ENCODE assay signal across 8 cellular contexts in the genomic region with DNA sequence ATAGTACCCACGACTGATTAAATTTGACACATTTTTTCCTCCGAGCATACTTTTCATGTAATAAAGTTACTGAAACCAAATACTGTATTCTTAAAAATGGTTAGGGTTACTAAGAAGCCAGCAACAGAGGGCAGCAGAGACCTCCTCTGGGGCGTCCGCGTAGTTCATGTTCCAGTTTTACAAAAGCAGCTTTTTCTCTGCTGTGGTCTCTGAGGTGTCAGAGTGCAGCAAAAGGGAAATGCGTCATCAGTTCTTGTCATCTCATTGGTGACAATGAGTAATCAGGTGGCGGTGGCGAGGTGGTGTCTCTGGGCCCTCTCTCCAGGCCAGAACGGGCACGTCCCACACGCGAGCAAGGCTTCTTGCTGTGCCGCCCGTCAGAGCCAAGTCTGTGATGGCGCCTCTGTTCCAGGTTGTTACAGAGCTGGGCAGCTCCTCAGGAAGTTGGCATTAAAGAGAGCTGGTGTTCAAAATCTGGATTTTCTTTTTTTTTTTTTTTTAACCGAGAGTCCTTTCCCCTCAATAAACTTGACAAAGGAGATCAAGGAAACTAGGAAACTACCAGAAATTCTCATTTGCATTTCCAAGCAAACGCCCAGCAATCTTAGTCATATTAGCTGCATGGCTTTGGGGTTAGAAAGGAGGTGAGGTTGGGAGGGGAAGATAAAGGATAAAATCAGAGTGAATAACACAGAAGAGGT.
A peak's percentile ranks its signal among the peaks of the same experiment; 100 is the strongest.
DNase-seq lines count a peak whose midpoint lies in the region; ATAC-seq, FAIRE-seq and TF ChIP-seq lines count a peak whose summit lies in the region.

No MANE protein-coding gene starts in this region.

- H3K27me3 Mint-ChIP-seq in nephron progenitor cell (ENCODE audit: low read depth, poor library complexity): peaks cover 4% of the 10 kb centered on the region
- H3K27me3 Mint-ChIP-seq in stimulated activated naive CD8-positive, alpha-beta T cell treated with anti-CD3 and anti-CD28 coated beads, Interleukin-15, Interleukin-2, amounts not matched to agents 100 ng/mL and 50 ng/mL, for 24 hours: no peaks in the 10 kb centered on the region

- H3K27ac ChIP-seq in RWPE2 (ENCODE audit: poor library complexity, severe bottlenecking): peak overlapping the region; percentile 64

- peak; percentile 74 for DNase-seq in H54 (ENCODE audit: insufficient read length, low spot score)
- peak; percentile 94 for DNase-seq in LNCaP clone FGC (ENCODE audit: low read depth)
- DNase-seq in RWPE2 (ENCODE audit: low spot score): peak; percentile 82
- DNase-seq in activated effector memory CD4-positive, alpha-beta T cell treated with anti-CD3 and anti-CD28 coated beads, Interleukin-2, amount 50 U/mL, for 16 hours: peak; percentile 96
- DNase-seq in fibroblast of villous mesenchyme (ENCODE audit: low read depth): peak; percentile 92
- peak; percentile 64 for DNase-seq in nephron progenitor cell

- peak overlapping the region; percentile 96 for H3K27ac Mint-ChIP-seq in nephron progenitor cell
- peak overlapping the region; percentile 99 for H3K27ac Mint-ChIP-seq in stimulated activated naive CD8-positive, alpha-beta T cell treated with anti-CD3 and anti-CD28 coated beads, Interleukin-15, Interleukin-2, amounts not matched to agents 100 ng/mL and 50 ng/mL, for 24 hours

- peak overlapping the region; percentile 74 for H3K4me3 Mint-ChIP-seq in nephron progenitor cell
- H3K4me3 Mint-ChIP-seq in stimulated activated naive CD8-positive, alpha-beta T cell treated with anti-CD3 and anti-CD28 coated beads, Interleukin-15, Interleukin-2, amounts not matched to agents 100 ng/mL and 50 ng/mL, for 24 hours: peak overlapping the region; percentile 77

- ATAC-seq in RWPE2 (ENCODE audit: low read depth): peak; percentile 93

- peaks cover 5% of the 10 kb centered on the region for H3K9me3 Mint-ChIP-seq in nephron progenitor cell
- no peaks in the 10 kb centered on the region for H3K9me3 Mint-ChIP-seq in stimulated activated naive CD8-positive, alpha-beta T cell treated with anti-CD3 and anti-CD28 coated beads, Interleukin-15, Interleukin-2, amounts not matched to agents 100 ng/mL and 50 ng/mL, for 24 hours

- TF ChIP-seq POLR2A in H54 (IDR thresholded peaks at IDR 0.05; ENCODE audit: low read depth, low read length): peak; percentile 80

- H3K36me3 Mint-ChIP-seq in nephron progenitor cell (ENCODE audit: low read depth): no peaks in the 10 kb centered on the region
- no peaks in the 10 kb centered on the region for H3K36me3 Mint-ChIP-seq in stimulated activated naive CD8-positive, alpha-beta T cell treated with anti-CD3 and anti-CD28 coated beads, Interleukin-15, Interleukin-2, amounts not matched to agents 100 ng/mL and 50 ng/mL, for 24 hours (ENCODE audit: low read depth)

- H3K36me3 ChIP-seq in ES-I3 (ENCODE audit: insufficient read depth, low read length) (no peaks in the 10 kb centered on the region), RWPE2 (ENCODE audit: low read depth) (no peaks in the 10 kb centered on the region)

- peaks cover 60% of the 10 kb centered on the region for H3K4me1 Mint-ChIP-seq in nephron progenitor cell
- H3K4me1 Mint-ChIP-seq in stimulated activated naive CD8-positive, alpha-beta T cell treated with anti-CD3 and anti-CD28 coated beads, Interleukin-15, Interleukin-2, amounts not matched to agents 100 ng/mL and 50 ng/mL, for 24 hours (ENCODE audit: low read depth): peaks cover 50% of the 10 kb centered on the region

- peak overlapping the region; percentile 25; the same call in 1 of the 2 replicates for H3K4me3 ChIP-seq in LNCaP clone FGC (ENCODE audit: low read depth, low read length)
- peak overlapping the region; percentile 8 for H3K4me3 ChIP-seq in RWPE2 (ENCODE audit: severe bottlenecking)
- peak overlapping the region; percentile 53 for H3K4me3 ChIP-seq in fibroblast of villous mesenchyme (ENCODE audit: low read depth, low read length)

- FAIRE-seq in H54 (lab: Jason Lieb, UNC): peak; percentile 96

- H3K9me3 ChIP-seq in ES-I3 (ENCODE audit: control insufficient read depth, insufficient read depth, low read length) (no peaks in the 10 kb centered on the region), RWPE2 (ENCODE audit: severe bottlenecking) (no peaks in the 10 kb centered on the region)

- H3K4me1 ChIP-seq in ES-I3 (ENCODE audit: insufficient read depth, low read length) (no peaks in the 10 kb centered on the region), RWPE2 (ENCODE audit: insufficient read depth, poor library complexity, severe bottlenecking) (peaks cover 9% of the 10 kb centered on the region)

- TF ChIP-seq CTCF in LNCaP clone FGC (IDR thresholded peaks at IDR 0.05; ENCODE audit: control insufficient read depth, extremely low read depth, insufficient read depth): peak; percentile 68
- peak; percentile 98 for TF ChIP-seq CTCF in RWPE2 (IDR thresholded peaks at IDR 0.05; ENCODE audit: poor library complexity, severe bottlenecking)
- peak; percentile 90 for TF ChIP-seq CTCF in fibroblast of villous mesenchyme (IDR thresholded peaks at IDR 0.05; ENCODE audit: insufficient read depth, low read depth, low read length)
- peak; percentile 73 for TF ChIP-seq CTCF in nephron progenitor cell (IDR thresholded peaks at IDR 0.05)

- no peaks in the 10 kb centered on the region for H3K27me3 ChIP-seq in RWPE2 (ENCODE audit: insufficient read depth, poor library complexity, severe bottlenecking)

- H3K9ac ChIP-seq in ES-I3 (ENCODE audit: low read depth, low read length): peak overlapping the region; percentile 51; the same call in 1 of the 2 replicates

Comparison
In these comparisons a context has a peak if more than half of its experiments do, and no peak if none do; other contexts are left out.
1. Peak in every context shown above with its lines: DNase-seq, ATAC-seq, H3K4me3 ChIP-seq and H3K27ac ChIP-seq.